In the genomic region with DNA sequence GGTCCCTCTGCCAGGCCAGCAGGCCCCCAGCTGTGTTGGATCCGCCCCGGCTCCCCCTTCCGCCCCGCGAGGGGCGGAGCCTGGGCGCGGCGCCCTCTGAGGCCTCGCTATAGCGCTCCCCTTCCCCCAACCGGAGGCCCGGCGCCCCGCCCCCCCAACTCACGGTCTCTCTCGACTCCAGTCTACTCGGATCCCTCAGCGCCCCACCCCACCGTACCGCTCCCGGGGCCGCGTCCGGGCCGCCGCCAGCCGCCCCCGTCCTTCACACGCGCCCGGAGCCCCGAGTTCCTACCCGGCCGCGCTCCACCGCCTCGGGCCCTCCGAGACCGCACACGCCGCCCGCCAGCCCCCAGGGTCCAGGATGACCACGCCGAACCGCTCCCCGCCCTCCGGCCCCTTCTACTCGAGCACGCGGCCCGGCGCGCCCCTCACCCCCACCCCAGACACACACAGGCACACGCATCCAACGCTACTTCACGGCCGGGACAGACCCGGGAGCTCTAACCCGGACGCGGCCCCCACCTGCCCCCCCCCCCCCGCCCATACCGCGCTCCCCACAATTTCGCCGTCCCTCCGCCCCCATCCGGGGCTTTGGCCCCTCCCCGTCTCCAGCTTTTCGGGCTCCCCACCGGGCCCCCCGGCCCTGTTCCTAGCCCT, we compare ENCODE assay signal across 8 cellular contexts. TPM values are rescaled to one million over a fixed set of nuclear protein-coding genes. Genes with fewer than 3 reads are reported as not detected.
A peak's percentile ranks its signal among the peaks of the same experiment; 100 is the strongest.
DNase-seq lines count a peak whose midpoint lies in the region; ATAC-seq, FAIRE-seq and TF ChIP-seq lines count a peak whose summit lies in the region.

No MANE protein-coding gene starts in this region.

- H3K14ac ChIP-seq in neuronal stem cell (ENCODE audit: low read length) = no peak overlapping the region

- no peak overlapping the region for H4K91ac ChIP-seq in neuronal stem cell (ENCODE audit: low read depth, low read length, poor library complexity)

- H3K4me3 ChIP-seq in neuronal stem cell (ENCODE audit: low read length in 2 of 2) = peak overlapping the region; percentile 93 to 97

- DNase-seq in AG08396 (ENCODE audit: low spot score) (peak; percentile 80), H54 (ENCODE audit: insufficient read length, low spot score) (no peak), RPMI7951 (ENCODE audit: low read depth) (peak; percentile 66), activated gamma-delta T cell (lab: John Stamatoyannopoulos, UW) (peak; percentile 57), foreskin keratinocyte (no peak), neuronal stem cell (ENCODE audit: low spot score) (peak; percentile 74), superior temporal gyrus (ENCODE audit: extremely low spot score) (peak; percentile 45)

- no peak for FAIRE-seq in H54 (lab: Jason Lieb, UNC)

- no peak overlapping the region for H2BK120ac ChIP-seq in neuronal stem cell (ENCODE audit: low read depth, low read length)

- no peak for TF ChIP-seq CTCF in foreskin keratinocyte (conservative IDR thresholded peaks at IDR 0.05)

- peak overlapping the region; percentile 63 for H3K27ac ChIP-seq in foreskin keratinocyte
- peak overlapping the region; percentile 76 for H3K27ac ChIP-seq in neuronal stem cell (replicated peaks; ENCODE audit: low read length)

- no CpG with 5 or more reads among the region's 73 CpGs for WGBS in neuronal stem cell (ENCODE audit: extremely low coverage in 2 of 2, insufficient read length in 2 of 2, insufficient replicate concordance in 1 of 2), 2 donors

- H3K4ac ChIP-seq in neuronal stem cell (ENCODE audit: low read length) = peak overlapping the region; percentile 44

- ATAC-seq in foreskin keratinocyte = no peak
- no peak for ATAC-seq in HG03039 (IDR thresholded peaks at IDR 0.05; ENCODE audit: unreplicated experiment)

- no peaks in the 10 kb centered on the region for H3K9me3 ChIP-seq in neuronal stem cell (replicated peaks in 1 of 2; ENCODE audit: control insufficient read depth in 2 of 2, insufficient read depth in 1 of 2, low read depth in 1 of 2, low read length in 2 of 2)

- peak overlapping the region; percentile 12 for H2BK15ac ChIP-seq in neuronal stem cell (ENCODE audit: low read length)

- H3K36me3 ChIP-seq in neuronal stem cell (replicated peaks in 1 of 2; ENCODE audit: control insufficient read depth in 2 of 2, insufficient read depth in 2 of 2, low read length in 2 of 2) = peaks cover 38 to 47% of the 10 kb centered on the region in 2 donors

- H3K9ac ChIP-seq in neuronal stem cell (ENCODE audit: low read depth, low read length, poor library complexity) = peak overlapping the region; percentile 87

- peak overlapping the region; percentile 85 for H2BK5ac ChIP-seq in neuronal stem cell (ENCODE audit: low read length)

- H4K8ac ChIP-seq in neuronal stem cell (ENCODE audit: low read depth, low read length) = no peak overlapping the region

- H2AK5ac ChIP-seq in neuronal stem cell (ENCODE audit: low read depth, low read length) = peak overlapping the region; percentile 74

- H2AFZ ChIP-seq in neuronal stem cell (ENCODE audit: low read length) = peak overlapping the region; percentile 54

- peak overlapping the region; percentile 73 for H3K23ac ChIP-seq in neuronal stem cell (ENCODE audit: low read depth, low read length, poor library complexity)

- peak overlapping the region; percentile 51 for H3K4me2 ChIP-seq in neuronal stem cell (ENCODE audit: insufficient read depth, low read length, poor library complexity, severe bottlenecking)

- H2BK12ac ChIP-seq in neuronal stem cell (ENCODE audit: low read length) = no peak overlapping the region

- H3K27me3 ChIP-seq in foreskin keratinocyte (no peaks in the 10 kb centered on the region), neuronal stem cell (ENCODE audit: control insufficient read depth in 3 of 3, insufficient read depth in 3 of 3, low read depth in 1 of 3, low read length in 3 of 3) (no peaks in the 10 kb centered on the region)

- H3K18ac ChIP-seq in neuronal stem cell (ENCODE audit: low read length) = peak overlapping the region; percentile 98

- peak; percentile 41; the same call in 1 of the 2 replicates for TF ChIP-seq POLR2A in H54 (IDR thresholded peaks at IDR 0.05; ENCODE audit: low read depth, low read length)

- H3K4me1 ChIP-seq in foreskin keratinocyte (no peaks in the 10 kb centered on the region), neuronal stem cell (ENCODE audit: control insufficient read depth in 2 of 2, insufficient read depth in 1 of 2, low read depth in 1 of 2, low read length in 2 of 2) (peaks cover 14 to 25% of the 10 kb centered on the region in 2 donors)

- peaks cover 18% of the 10 kb centered on the region for H3K79me1 ChIP-seq in neuronal stem cell (ENCODE audit: low read depth, low read length)

RNA-seq across cellular contexts. Expression of gene PHF23, which starts 1.4 kb away (rescaled TPM):
- total RNA-seq in RPMI7951 (2014; rRNA removed; shearing (Covaris generic)) = 24.7 and 40.3 TPM in 2 replicates
- total RNA-seq in foreskin keratinocyte = 49.1 and 51.2 TPM in 2 replicates
- polyA plus RNA-seq in foreskin keratinocyte = 55.9 and 56.8 TPM in 2 replicates
- 84.8 TPM for polyA plus RNA-seq in neuronal stem cell (2013, experiment 1 of 2)
- polyA plus RNA-seq in neuronal stem cell (2013, experiment 2 of 2) = 83.7 TPM

RNA-seq across cellular contexts. Expression of gene DVL2, which starts 3.6 kb away (rescaled TPM):
- 24.6 and 25.0 TPM in 2 replicates for total RNA-seq in RPMI7951 (2014; rRNA removed; shearing (Covaris generic))
- total RNA-seq in foreskin keratinocyte = 41.5 and 45.0 TPM in 2 replicates
- polyA plus RNA-seq in foreskin keratinocyte = 28.0 and 31.2 TPM in 2 replicates
- polyA plus RNA-seq in neuronal stem cell (2013, experiment 1 of 2) = 50.9 TPM
- polyA plus RNA-seq in neuronal stem cell (2013, experiment 2 of 2) = 48.6 TPM

RNA-seq across cellular contexts. Expression of gene GABARAP, which starts 4.4 kb away (rescaled TPM):
- total RNA-seq in RPMI7951 (2014; rRNA removed; shearing (Covaris generic)) = 451 and 468 TPM in 2 replicates
- 162 and 204 TPM in 2 replicates for total RNA-seq in foreskin keratinocyte
- 319 and 384 TPM in 2 replicates for polyA plus RNA-seq in foreskin keratinocyte
- 974 TPM for polyA plus RNA-seq in neuronal stem cell (2013, experiment 1 of 2)
- polyA plus RNA-seq in neuronal stem cell (2013, experiment 2 of 2) = 956 TPM

RNA-seq across cellular contexts. Expression of gene CTDNEP1, which starts 13.6 kb away (rescaled TPM):
- total RNA-seq in RPMI7951 (2014; rRNA removed; shearing (Covaris generic)) = 37.4 and 38.0 TPM in 2 replicates
- 84.9 and 89.6 TPM in 2 replicates for total RNA-seq in foreskin keratinocyte
- 171 and 177 TPM in 2 replicates for polyA plus RNA-seq in foreskin keratinocyte
- polyA plus RNA-seq in neuronal stem cell (2013, experiment 1 of 2) = 138 TPM
- 137 TPM for polyA plus RNA-seq in neuronal stem cell (2013, experiment 2 of 2)

RNA-seq across cellular contexts. Expression of gene ELP5, which starts 14.1 kb away (rescaled TPM):
- 23.7 and 28.2 TPM in 2 replicates for total RNA-seq in RPMI7951 (2014; rRNA removed; shearing (Covaris generic))
- 31.8 and 63.6 TPM in 2 replicates for total RNA-seq in foreskin keratinocyte
- polyA plus RNA-seq in foreskin keratinocyte = 42.6 and 104 TPM in 2 replicates
- polyA plus RNA-seq in neuronal stem cell (2013, experiment 1 of 2) = 63.8 TPM
- polyA plus RNA-seq in neuronal stem cell (2013, experiment 2 of 2) = 61.6 TPM

Comparison
In these comparisons a context has a peak if more than half of its experiments do, and no peak if none do; other contexts are left out.
1. DNase-seq: peak in AG08396 (single experiment), RPMI7951 (single experiment), activated gamma-delta T cell (single experiment), neuronal stem cell (single experiment) and superior temporal gyrus (single experiment); none in H54 (single experiment) and foreskin keratinocyte (0 of 2).